ENCODE assay signal across 9 cellular contexts in the genomic region with DNA sequence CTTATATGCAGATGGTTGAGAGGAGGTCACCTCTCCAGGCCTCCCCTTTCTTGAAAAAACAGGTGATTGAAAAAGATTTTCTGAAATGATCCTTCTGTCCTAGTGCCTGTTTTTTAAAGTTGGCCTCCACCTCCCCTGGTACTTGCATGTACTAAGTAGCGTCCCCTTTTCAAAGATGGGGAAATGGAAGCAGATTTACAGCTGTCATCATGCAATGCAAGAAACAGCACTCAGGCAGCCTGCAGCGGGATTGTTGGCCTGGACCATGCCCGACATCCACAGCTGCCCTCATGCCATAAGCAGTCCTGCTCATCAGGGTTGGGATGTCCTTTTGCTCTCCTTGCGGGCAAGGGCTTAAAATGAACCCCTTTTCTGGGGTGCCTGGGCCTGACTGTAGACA.
"Had no signal": no experiment of that assay in that cellular context is flagged by ENCODE, and none has a peak within 500 bp of the region (broad histone marks: within the 10 kb centered on the region; RNA-seq: fewer than 3 reads in every experiment).

No MANE protein-coding gene starts in this region.

- H3K27ac ChIP-seq: GM23248 had no signal

- H3K36me3 ChIP-seq: HAP-1 had no signal

- H3K9ac ChIP-seq: GM23248 had no signal

- H3K9me3 ChIP-seq: HAP-1 had no signal

- H3K4me2 ChIP-seq: GM23338 had no signal

- H3K4me3 ChIP-seq: GM23248, GM23338, HAP-1 had no signal

- H3K4me1 ChIP-seq: HAP-1 had no signal

- DNase-seq: GM23248, GOT3, H7, H9, HCEC 1CT, HFFc6 had no signal

- ATAC-seq: GM23338, HCT116 had no signal

- H2AFZ ChIP-seq: GM23248, GM23338 had no signal
